Comparison of ENCODE assay signal across 24 cellular contexts in the genomic region with DNA sequence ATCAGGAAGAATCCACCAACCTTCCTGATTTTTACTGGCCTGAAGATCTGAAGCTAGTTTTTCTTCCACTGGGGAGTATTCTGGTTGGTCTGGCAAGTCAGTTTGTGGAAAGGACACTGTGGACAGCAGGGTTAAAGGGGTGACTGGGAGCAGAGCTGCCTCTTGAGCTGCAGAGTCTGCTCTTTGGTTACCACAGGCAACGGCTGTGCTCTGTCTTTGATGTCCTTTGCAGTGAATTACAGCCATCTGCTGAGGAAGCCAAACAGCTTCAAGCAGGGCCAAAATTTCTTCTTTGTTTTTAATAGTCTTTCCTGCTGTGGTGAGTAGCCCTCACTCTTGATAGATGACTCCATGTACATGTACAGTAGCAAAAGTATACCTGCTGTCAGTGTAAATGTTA.
"Had no signal": no experiment of that assay in that cellular context is flagged by ENCODE, and none has a peak within 500 bp of the region (broad histone marks: within the 10 kb centered on the region; RNA-seq: fewer than 3 reads in every experiment).

No MANE protein-coding gene starts in this region.

- H3K27ac ChIP-seq: adrenal gland, breast epithelium, SJSA1 had no signal

- ATAC-seq: activated CD8-positive, alpha-beta T cell treated with anti-CD3 and anti-CD28 coated beads, Interleukin-2, amount 10 ng/mL, durations not matched to agents 7 days and 5 days; SK-N-SH treated with all-trans-retinoic acid at 6 μM for 48 hours had no signal

- H3K27me3 ChIP-seq: adrenal gland, breast epithelium, SJSA1 had no signal

- H3K36me3 ChIP-seq: adrenal gland, breast epithelium, SJSA1 had no signal

- H3K4me3 Mint-ChIP-seq: activated CD8-positive, alpha-beta T cell treated with anti-CD3 and anti-CD28 coated beads, Interleukin-2, amount 10 ng/mL, durations not matched to agents 7 days and 5 days; activated naive CD8-positive, alpha-beta T cell treated with anti-CD3 and anti-CD28 coated beads, Interleukin-2, amount 10 ng/mL, durations not matched to agents 7 days and 5 days; T-helper 1 cell treated with Interleukin-12 subunit alpha and Interleukin-12 subunit beta and Interleukin-4 antibody, amounts not matched to agents 30 μg/mL and 1 μg/mL, for 36 hours had no signal

- H3K4me1 Mint-ChIP-seq: activated naive CD8-positive, alpha-beta T cell treated with anti-CD3 and anti-CD28 coated beads, Interleukin-2, amount 10 ng/mL, durations not matched to agents 7 days and 5 days had no signal

- H3K9me3 ChIP-seq: adrenal gland, breast epithelium, SJSA1 had no signal

- H3K36me3 Mint-ChIP-seq: activated naive CD8-positive, alpha-beta T cell treated with anti-CD3 and anti-CD28 coated beads, Interleukin-2, amount 10 ng/mL, durations not matched to agents 7 days and 5 days had no signal

- H3K4me3 ChIP-seq: adrenal gland, breast epithelium, SJSA1 had no signal

- H3K4me1 ChIP-seq: adrenal gland, breast epithelium, SJSA1 had no signal

- H3K27me3 Mint-ChIP-seq: activated naive CD8-positive, alpha-beta T cell treated with anti-CD3 and anti-CD28 coated beads, Interleukin-2, amount 10 ng/mL, durations not matched to agents 7 days and 5 days had no signal

- H3K27ac Mint-ChIP-seq: activated CD8-positive, alpha-beta T cell treated with anti-CD3 and anti-CD28 coated beads, Interleukin-2, amount 10 ng/mL, durations not matched to agents 7 days and 5 days; activated naive CD8-positive, alpha-beta T cell treated with anti-CD3 and anti-CD28 coated beads, Interleukin-2, amount 10 ng/mL, durations not matched to agents 7 days and 5 days; T-helper 1 cell treated with Interleukin-12 subunit alpha and Interleukin-12 subunit beta and Interleukin-4 antibody, amounts not matched to agents 30 μg/mL and 1 μg/mL, for 36 hours had no signal

- DNase-seq: activated CD4-positive, alpha-beta T cell treated with anti-CD3 and anti-CD28 coated beads for 48 hours; activated CD4-positive, alpha-beta T cell treated with anti-CD3 and anti-CD28 coated beads, Interleukin-2, amount 50 U/mL, for 4 hours; activated CD4-positive, CD25-positive, alpha-beta regulatory T cell treated with anti-CD3 and anti-CD28 coated beads, Interleukin-2, amount 50 U/mL, for 72 hours; activated CD8-positive, alpha-beta memory T cell treated with anti-CD3 and anti-CD28 coated beads, Interleukin-2, amount 50 U/mL, for 48 hours; activated CD8-positive, alpha-beta T cell treated with anti-CD3 and anti-CD28 coated beads, Interleukin-2, amount 10 ng/mL, durations not matched to agents 7 days and 5 days; activated naive CD4-positive, alpha-beta T cell treated with anti-CD3 and anti-CD28 coated beads, Interleukin-2, amount 50 U/mL, for 16 hours; activated naive CD8-positive, alpha-beta T cell treated with anti-CD3 and anti-CD28 coated beads, Interleukin-2, amount 10 ng/mL, durations not matched to agents 7 days and 5 days; activated T-cell treated with anti-CD3 and anti-CD28 coated beads, Interleukin-2, amount 50 U/mL, for 1 hour; Karpas-422; NCI-H1105 treated with DMSO at 0.1 percent for 48 hours; NCI-H1436 treated with DMSO at 0.1 percent for 48 hours; NCI-H187; NCI-H2081; NCI-H446; NCI-H524; NCI-H748 treated with DMSO at 0.1 percent for 48 hours; Right ventricle myocardium superior; RPMI8226; SW 1271 had no signal
